In genomic region chr17:16026895-16027294, GRCh38 we compare ENCODE assay signal across 13 cellular contexts. TPM values are rescaled to one million over a fixed set of nuclear protein-coding genes. Genes with fewer than 3 reads are reported as not detected.
DNase-seq lines count a peak whose midpoint lies in the region; ATAC-seq and TF ChIP-seq lines count a peak whose summit lies in the region.
"Had no signal": no experiment of that assay in that cellular context is flagged by ENCODE, and none has a peak within 500 bp of the region (broad histone marks: within the 10 kb centered on the region; RNA-seq: fewer than 3 reads in every experiment).

No MANE protein-coding gene starts in this region.

- no peak for DNase-seq in activated CD8-positive, alpha-beta memory T cell treated with anti-CD3 and anti-CD28 coated beads, Interleukin-2, amount 10 ng/mL, durations not matched to agents 7 days and 5 days
- no peak for DNase-seq in activated CD8-positive, alpha-beta memory T cell treated with anti-CD3 and anti-CD28 coated beads, Interleukin-2, amount 50 U/mL, for 4 hours
- no peak for DNase-seq in activated CD8-positive, alpha-beta T cell treated with anti-CD3 and anti-CD28 coated beads for 36 hours
- DNase-seq in immature natural killer cell = no peak
- peak; percentile 11 for DNase-seq in superior temporal gyrus (ENCODE audit: extremely low spot score)
- no peak for DNase-seq in COLO829 (ENCODE audit: low spot score)
- no peak for DNase-seq in activated effector memory CD4-positive, alpha-beta T cell treated with Interleukin-2 at 50 U/mL for 16 hours
- DNase-seq in SW480 (ENCODE audit: low spot score) = no peak
- DNase-seq: aorta; DMS153; effector memory CD8-positive, alpha-beta T cell; NCI-H1105 treated with DMSO at 0.1 percent for 48 hours; nephron progenitor cell had no signal

- peak overlapping the region; percentile 93 for H3K27ac Mint-ChIP-seq in activated CD8-positive, alpha-beta memory T cell treated with anti-CD3 and anti-CD28 coated beads, Interleukin-2, amount 10 ng/mL, durations not matched to agents 7 days and 5 days
- H3K27ac Mint-ChIP-seq in activated CD8-positive, alpha-beta T cell treated with anti-CD3 and anti-CD28 coated beads for 36 hours = peak overlapping the region; percentile 97
- peak overlapping the region in 4 of 6 donors; percentile 12 to 35 (median 18) for H3K27ac Mint-ChIP-seq in immature natural killer cell

- H3K36me3 Mint-ChIP-seq in activated CD8-positive, alpha-beta memory T cell treated with anti-CD3 and anti-CD28 coated beads, Interleukin-2, amount 10 ng/mL, durations not matched to agents 7 days and 5 days = peaks cover 70% of the 10 kb centered on the region
- H3K36me3 Mint-ChIP-seq in activated CD8-positive, alpha-beta T cell treated with anti-CD3 and anti-CD28 coated beads for 36 hours (ENCODE audit: low read depth) = peaks cover 74% of the 10 kb centered on the region
- H3K36me3 Mint-ChIP-seq in immature natural killer cell = peaks cover 16 to 45% (median 16%) of the 10 kb centered on the region in 3 donors

- H3K4me1 Mint-ChIP-seq in activated CD8-positive, alpha-beta memory T cell treated with anti-CD3 and anti-CD28 coated beads, Interleukin-2, amount 10 ng/mL, durations not matched to agents 7 days and 5 days = peaks cover 32% of the 10 kb centered on the region
- H3K4me1 Mint-ChIP-seq in activated CD8-positive, alpha-beta T cell treated with anti-CD3 and anti-CD28 coated beads for 36 hours (ENCODE audit: low read depth) = peaks cover 44% of the 10 kb centered on the region
- peaks cover 0 to 3% of the 10 kb centered on the region in 2 donors for H3K4me1 Mint-ChIP-seq in immature natural killer cell
- H3K4me1 Mint-ChIP-seq: nephron progenitor cell had no signal

- CTCF ChIA-PET in activated CD8-positive, alpha-beta memory T cell treated with anti-CD3 and anti-CD28 coated beads, Interleukin-2, amount 10 ng/mL, durations not matched to agents 7 days and 5 days (lab: Charles Lee) = interaction anchor here (1.1 to 1.2 kb wide), 2 partner anchors 22 to 189 kb away, joined by 3 read pairs; partner anchors contain the start of gene NCOR1
- CTCF ChIA-PET in activated CD8-positive, alpha-beta T cell treated with anti-CD3 and anti-CD28 coated beads for 36 hours (lab: Charles Lee) = interaction anchor here (1.2 to 2.2 kb wide), 2 partner anchors 11 to 73 kb away, joined by 4 to 8 read pairs; no protein-coding TSS in a partner anchor

- no peaks in the 10 kb centered on the region for H3K27me3 Mint-ChIP-seq in activated CD8-positive, alpha-beta memory T cell treated with anti-CD3 and anti-CD28 coated beads, Interleukin-2, amount 10 ng/mL, durations not matched to agents 7 days and 5 days
- no peaks in the 10 kb centered on the region for H3K27me3 Mint-ChIP-seq in activated CD8-positive, alpha-beta T cell treated with anti-CD3 and anti-CD28 coated beads for 36 hours
- peaks cover 0 to 4% (median 0%) of the 10 kb centered on the region in 3 donors for H3K27me3 Mint-ChIP-seq in immature natural killer cell (ENCODE audit: low read depth in 3 of 3)
- H3K27me3 Mint-ChIP-seq: effector memory CD8-positive, alpha-beta T cell had no signal

- TF ChIP-seq CTCF in activated CD8-positive, alpha-beta T cell treated with anti-CD3 and anti-CD28 coated beads for 36 hours (IDR thresholded peaks at IDR 0.05) = no peak

- no peaks in the 10 kb centered on the region for H3K9me3 Mint-ChIP-seq in activated CD8-positive, alpha-beta memory T cell treated with anti-CD3 and anti-CD28 coated beads, Interleukin-2, amount 10 ng/mL, durations not matched to agents 7 days and 5 days (ENCODE audit: low read depth)
- no peaks in the 10 kb centered on the region for H3K9me3 Mint-ChIP-seq in activated CD8-positive, alpha-beta T cell treated with anti-CD3 and anti-CD28 coated beads for 36 hours
- H3K9me3 Mint-ChIP-seq in immature natural killer cell = no peaks in the 10 kb centered on the region
- H3K9me3 Mint-ChIP-seq: effector memory CD8-positive, alpha-beta T cell; nephron progenitor cell had no signal

- POLR2A ChIA-PET in activated CD8-positive, alpha-beta T cell treated with anti-CD3 and anti-CD28 coated beads for 36 hours (lab: Charles Lee) = interaction anchor here (0.6 to 1.1 kb wide), 3 partner anchors 11 to 28 kb away, joined by 3 to 6 read pairs (median 5); partner anchors contain the start of genes TTC19 and ZSWIM7

- H3K4me3 Mint-ChIP-seq in activated CD8-positive, alpha-beta memory T cell treated with anti-CD3 and anti-CD28 coated beads, Interleukin-2, amount 10 ng/mL, durations not matched to agents 7 days and 5 days = no peak overlapping the region
- H3K4me3 Mint-ChIP-seq in activated CD8-positive, alpha-beta T cell treated with anti-CD3 and anti-CD28 coated beads for 36 hours = peak overlapping the region; percentile 65
- no peak overlapping the region for H3K4me3 Mint-ChIP-seq in immature natural killer cell
- H3K4me3 Mint-ChIP-seq: effector memory CD8-positive, alpha-beta T cell; nephron progenitor cell had no signal

- intact Hi-C loops in activated CD8-positive, alpha-beta T cell treated with anti-CD3 and anti-CD28 coated beads for 36 hours (cut with micrococcal nuclease) = no loop called here

- no peak for ATAC-seq in activated CD8-positive, alpha-beta memory T cell treated with anti-CD3 and anti-CD28 coated beads, Interleukin-2, amount 10 ng/mL, durations not matched to agents 7 days and 5 days
- no peak for ATAC-seq in activated CD8-positive, alpha-beta T cell treated with anti-CD3 and anti-CD28 coated beads for 36 hours

RNA-seq across cellular contexts. Expression of gene TTC19, which starts 27.3 kb away (rescaled TPM):
- 10 to 100 TPM; 32.6 to 33.1 TPM for total RNA-seq in activated CD8-positive, alpha-beta memory T cell treated with anti-CD3 and anti-CD28 coated beads, Interleukin-2, amount 10 ng/mL, durations not matched to agents 7 days and 5 days
- 10 to 100 TPM; 24.7 to 26.0 TPM for total RNA-seq in activated CD8-positive, alpha-beta T cell treated with anti-CD3 and anti-CD28 coated beads for 36 hours
- polyA plus RNA-seq in immature natural killer cell = 10 to 100 TPM; 37.1 to 64.6 (median 38.1) TPM

RNA-seq across cellular contexts. Expression of gene ZSWIM7, which starts 27.4 kb away (rescaled TPM):
- 10 to 100 TPM in 1 of 2 experiments, 1 to 10 TPM in 1; 8.8 to 10.3 TPM for total RNA-seq in activated CD8-positive, alpha-beta memory T cell treated with anti-CD3 and anti-CD28 coated beads, Interleukin-2, amount 10 ng/mL, durations not matched to agents 7 days and 5 days
- 10 to 100 TPM; 14.5 to 18.2 TPM for total RNA-seq in activated CD8-positive, alpha-beta T cell treated with anti-CD3 and anti-CD28 coated beads for 36 hours
- 10 to 100 TPM; 47.0 to 67.8 (median 67.6) TPM for polyA plus RNA-seq in immature natural killer cell

Comparison
In these comparisons a context has a peak if more than half of its experiments do, and no peak if none do; other contexts are left out.
1. H3K27ac Mint-ChIP-seq: peak in every context shown above with its lines; median percentile 97 in activated CD8-positive, alpha-beta T cell treated with anti-CD3 and anti-CD28 coated beads for 36 hours; 93 in activated CD8-positive, alpha-beta memory T cell treated with anti-CD3 and anti-CD28 coated beads, Interleukin-2, amount 10 ng/mL, durations not matched to agents 7 days and 5 days; 18 in immature natural killer cell.